Comparison of ENCODE assay signal across 23 cellular contexts in the genomic region with DNA sequence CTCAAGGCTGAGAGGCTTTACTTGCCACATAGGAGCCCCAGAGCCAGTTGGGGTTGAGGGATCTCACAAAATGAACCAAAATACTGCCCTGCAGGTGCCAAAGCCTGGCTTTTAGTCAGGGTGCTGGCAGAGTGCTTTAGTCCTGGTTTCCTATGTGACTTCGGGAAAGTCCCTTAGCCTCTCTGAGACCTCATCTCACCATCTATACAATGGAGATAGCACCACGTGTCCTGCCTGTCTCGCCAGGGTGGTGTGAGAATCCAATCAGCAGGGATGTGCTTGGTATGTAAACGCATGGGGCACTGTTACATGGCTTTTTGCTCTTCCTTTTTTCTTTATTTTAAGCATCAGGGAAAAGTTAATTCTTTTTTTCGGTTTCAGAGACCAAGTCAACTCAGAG.
DNase-seq lines count a peak whose midpoint lies in the region; ATAC-seq, FAIRE-seq and TF ChIP-seq lines count a peak whose summit lies in the region.
"Had no signal": no experiment of that assay in that cellular context is flagged by ENCODE, and none has a peak within 500 bp of the region (broad histone marks: within the 10 kb centered on the region; RNA-seq: fewer than 3 reads in every experiment).

No MANE protein-coding gene starts in this region.

- H3K9me2 ChIP-seq in PC-3 (replicated peaks; ENCODE audit: low read length): no peaks in the 10 kb centered on the region

- POLR2A ChIA-PET in PC-3 (lab: Charles Lee; ENCODE audit: unreplicated experiment): no interaction called here

- no peak for DNase-seq in GM12892 (ENCODE audit: insufficient read length)
- no peak for DNase-seq in PC-3
- DNase-seq in endodermal cell: no peak
- no peak for DNase-seq in NCI-H187 treated with DMSO at 0.1 percent for 48 hours (lab: John Stamatoyannopoulos, UW)
- DNase-seq in NCI-H2081 treated with DMSO at 0.1 percent for 48 hours (lab: John Stamatoyannopoulos, UW): no peak
- DNase-seq: activated CD4-positive, alpha-beta T cell treated with anti-CD3 and anti-CD28 coated beads, Interleukin-2, amount 10 ng/mL, durations not matched to agents 24 days and 14 days; activated naive CD8-positive, alpha-beta T cell treated with anti-CD3 and anti-CD28 coated beads, Interleukin-2, amount 10 ng/mL, durations not matched to agents 7 days and 5 days; effector memory CD4-positive, alpha-beta T cell; NCI-H1930; NCI-H226; NCI-H82; SJCRH30; stimulated activated CD4-positive, alpha-beta T cell treated with anti-CD3 and anti-CD28 coated beads, Interleukin-1b, Interleukin-23, amount 100 ng/mL, for 48 hours; T-cell had no signal

- H3K4me2 ChIP-seq in PC-3 (ENCODE audit: low read length): no peak overlapping the region

- BruUV-seq in PC-3 (replicated peaks; lab: Mats Ljungman, UMichigan): no TSS peak

- H4K20me1 ChIP-seq in PC-3 (ENCODE audit: low read length): no peaks in the 10 kb centered on the region

- H3K27ac ChIP-seq in PC-3 (ENCODE audit: low read length): peak overlapping the region; percentile 87
- H3K27ac ChIP-seq in endodermal cell (ENCODE audit: low read depth, low read length): no peak overlapping the region
- H3K27ac ChIP-seq: esophagus muscularis mucosa, SJCRH30, thoracic aorta had no signal

- 89% methylated on average over 4 to 5 of the region's 5 CpGs for WGBS in endodermal cell (ENCODE audit: insufficient coverage in 1 of 2, insufficient read length in 1 of 2), 2 experiments

- H3K4me3 ChIP-seq in PC-3 (ENCODE audit: low read length) (no peak overlapping the region), endodermal cell (ENCODE audit: low read length) (no peak overlapping the region)
- H3K4me3 ChIP-seq: esophagus muscularis mucosa, SJCRH30, thoracic aorta had no signal

- H3K27me3 ChIP-seq in PC-3 (ENCODE audit: low read length) (no peaks in the 10 kb centered on the region), endodermal cell (ENCODE audit: control insufficient read depth, insufficient read depth, low read length, poor library complexity, severe bottlenecking) (no peaks in the 10 kb centered on the region)
- H3K27me3 ChIP-seq: esophagus muscularis mucosa, SJCRH30 had no signal

- H3K79me2 ChIP-seq in PC-3 (ENCODE audit: low read length): peaks cover 100% of the 10 kb centered on the region

- H3K9me3 Mint-ChIP-seq in endodermal cell: no peaks in the 10 kb centered on the region
- H3K9me3 Mint-ChIP-seq: activated CD4-positive, alpha-beta T cell treated with anti-CD3 and anti-CD28 coated beads, Interleukin-2, amount 10 ng/mL, durations not matched to agents 24 days and 14 days; activated naive CD8-positive, alpha-beta T cell treated with anti-CD3 and anti-CD28 coated beads, Interleukin-2, amount 10 ng/mL, durations not matched to agents 7 days and 5 days; CD14-positive monocyte; T-cell had no signal

- CTCF ChIA-PET in PC-3 (lab: Charles Lee): no interaction called here

- H3K9me3 ChIP-seq in PC-3 (ENCODE audit: low read length): no peaks in the 10 kb centered on the region
- H3K9me3 ChIP-seq in endodermal cell (ENCODE audit: control insufficient read depth, low read length): no peaks in the 10 kb centered on the region
- H3K9me3 ChIP-seq: esophagus muscularis mucosa, SJCRH30, thoracic aorta had no signal

- peak; percentile 27 for FAIRE-seq in GM12892 (lab: Jason Lieb, UNC)
- FAIRE-seq: frontal cortex, keratinocyte, TTC549 had no signal

- intact Hi-C loops in PC-3 (cut with micrococcal nuclease): no loop called here

- ATAC-seq in GM21786 (IDR thresholded peaks at IDR 0.05; ENCODE audit: unreplicated experiment) (peak; percentile 59), PC-3 (no peak), GM18858 (IDR thresholded peaks at IDR 0.05; ENCODE audit: unreplicated experiment) (no peak), HG02970 (IDR thresholded peaks at IDR 0.05; ENCODE audit: low FRiP score, unreplicated experiment) (no peak)
- ATAC-seq: T-cell had no signal

- no peak for TF ChIP-seq POLR2A in GM12892 (IDR thresholded peaks at IDR 0.05; ENCODE audit: low read depth, low read length)

- no peaks in the 10 kb centered on the region for H3K27me3 Mint-ChIP-seq in endodermal cell (ENCODE audit: insufficient read depth)
- H3K27me3 Mint-ChIP-seq: activated CD4-positive, alpha-beta T cell treated with anti-CD3 and anti-CD28 coated beads, Interleukin-2, amount 10 ng/mL, durations not matched to agents 24 days and 14 days; T-cell had no signal

- no peaks in the 10 kb centered on the region for H3F3A ChIP-seq in PC-3 (ENCODE audit: low read length, unreplicated experiment)

- H2AFZ ChIP-seq in PC-3 (ENCODE audit: low read length): no peak overlapping the region

- H3K9ac ChIP-seq in PC-3 (ENCODE audit: low read length) (no peak overlapping the region), endodermal cell (ENCODE audit: extremely low read depth, low read length, poor library complexity, severe bottlenecking) (no peak overlapping the region)

- peaks cover 33% of the 10 kb centered on the region for H3K36me3 ChIP-seq in PC-3 (ENCODE audit: low read depth, low read length)
- peaks cover 43% of the 10 kb centered on the region for H3K36me3 ChIP-seq in endodermal cell (ENCODE audit: control insufficient read depth, insufficient read depth, low read length)
- H3K36me3 ChIP-seq: SJCRH30, thoracic aorta had no signal

- H3K36me3 Mint-ChIP-seq in endodermal cell (ENCODE audit: low read depth): peaks cover 16% of the 10 kb centered on the region
- H3K36me3 Mint-ChIP-seq: activated naive CD8-positive, alpha-beta T cell treated with anti-CD3 and anti-CD28 coated beads, Interleukin-2, amount 10 ng/mL, durations not matched to agents 7 days and 5 days; T-cell had no signal

- H3K4me1 Mint-ChIP-seq in endodermal cell: peaks cover 22% of the 10 kb centered on the region

- no peak overlapping the region for H3K4me3 Mint-ChIP-seq in endodermal cell
- H3K4me3 Mint-ChIP-seq: activated CD4-positive, alpha-beta T cell treated with anti-CD3 and anti-CD28 coated beads, Interleukin-2, amount 10 ng/mL, durations not matched to agents 24 days and 14 days; activated naive CD8-positive, alpha-beta T cell treated with anti-CD3 and anti-CD28 coated beads, Interleukin-2, amount 10 ng/mL, durations not matched to agents 7 days and 5 days; CD14-positive monocyte; T-cell had no signal

- H3K27ac Mint-ChIP-seq in endodermal cell: peak overlapping the region; percentile 4
- H3K27ac Mint-ChIP-seq: activated CD4-positive, alpha-beta T cell treated with anti-CD3 and anti-CD28 coated beads, Interleukin-2, amount 10 ng/mL, durations not matched to agents 24 days and 14 days; activated naive CD8-positive, alpha-beta T cell treated with anti-CD3 and anti-CD28 coated beads, Interleukin-2, amount 10 ng/mL, durations not matched to agents 7 days and 5 days; T-cell had no signal

- 0 out of 2 replicates have a peak, but pooled peaks have one; percentile 19 for TF ChIP-seq CTCF in PC-3 (conservative IDR thresholded peaks at IDR 0.05; ENCODE audit: low read depth, low read length)
- TF ChIP-seq CTCF in endodermal cell (conservative IDR thresholded peaks at IDR 0.05): peak; percentile 3

- H3K4me1 ChIP-seq in PC-3 (ENCODE audit: insufficient read depth, low read length): peaks cover 35% of the 10 kb centered on the region
- peaks cover 26% of the 10 kb centered on the region for H3K4me1 ChIP-seq in endodermal cell (ENCODE audit: control insufficient read depth, insufficient read depth, low read length)
